ENCODE assay signal across 10 cellular contexts in the genomic region with DNA sequence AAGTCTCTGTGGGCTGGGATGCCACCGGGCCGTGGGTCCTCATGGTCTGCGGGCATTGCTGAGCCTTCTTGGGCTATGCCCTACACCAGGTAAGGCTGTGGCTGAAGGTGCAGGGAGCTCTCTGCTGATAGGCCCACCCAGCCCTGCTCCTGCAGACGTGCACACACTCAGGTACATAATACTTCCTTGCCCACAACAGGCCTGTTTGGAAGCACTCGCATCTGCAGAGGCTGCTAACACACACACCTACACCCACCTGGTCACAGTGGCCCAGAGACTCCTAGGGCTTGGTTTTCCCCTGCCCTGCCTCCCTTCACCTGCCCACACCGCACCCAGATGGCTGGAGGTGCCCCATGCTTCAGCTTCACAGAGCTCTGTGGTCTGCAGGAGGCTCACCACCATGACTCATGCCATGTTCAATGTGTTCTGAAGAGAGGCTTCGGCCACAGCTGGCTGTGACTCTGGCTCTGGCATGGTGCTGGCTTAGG.
DNase-seq lines count a peak whose midpoint lies in the region; ATAC-seq lines count a peak whose summit lies in the region.
"Had no signal": no experiment of that assay in that cellular context is flagged by ENCODE, and none has a peak within 500 bp of the region (broad histone marks: within the 10 kb centered on the region; RNA-seq: fewer than 3 reads in every experiment).

No MANE protein-coding gene starts in this region.

- ATAC-seq in activated naive CD8-positive, alpha-beta T cell treated with anti-CD3 and anti-CD28 coated beads, Interleukin-2, amount 50 U/mL, for 24 hours = peak; percentile 86

- H3K36me3 Mint-ChIP-seq in activated naive CD8-positive, alpha-beta T cell treated with anti-CD3 and anti-CD28 coated beads, Interleukin-2, amount 50 U/mL, for 24 hours (ENCODE audit: low read depth) = no peaks in the 10 kb centered on the region
- H3K36me3 Mint-ChIP-seq: mesothelial cell of epicardium had no signal

- H3K27me3 ChIP-seq in MG63 = no peaks in the 10 kb centered on the region

- peak; percentile 57 for DNase-seq in EL
- peak; percentile 28 for DNase-seq in MG63
- peak; percentile 42 for DNase-seq in activated naive CD8-positive, alpha-beta T cell treated with anti-CD3 and anti-CD28 coated beads, Interleukin-2, amount 50 U/mL, for 24 hours
- peak; percentile 74 for DNase-seq in myocyte (ENCODE audit: low read depth)
- DNase-seq in GM19240 (ENCODE audit: insufficient read length, low spot score) = no peak
- DNase-seq in SW 1271 (lab: John Stamatoyannopoulos, UW) = no peak
- DNase-seq in NCI-H774 (lab: John Stamatoyannopoulos, UW) = no peak
- no peak for DNase-seq in HuH-7 (ENCODE audit: low spot score)

- no peak overlapping the region for H3K27ac Mint-ChIP-seq in activated naive CD8-positive, alpha-beta T cell treated with anti-CD3 and anti-CD28 coated beads, Interleukin-2, amount 50 U/mL, for 24 hours
- H3K27ac Mint-ChIP-seq: mesothelial cell of epicardium had no signal

- no peak overlapping the region for H3K4me3 Mint-ChIP-seq in activated naive CD8-positive, alpha-beta T cell treated with anti-CD3 and anti-CD28 coated beads, Interleukin-2, amount 50 U/mL, for 24 hours
- H3K4me3 Mint-ChIP-seq: mesothelial cell of epicardium had no signal

- no peak overlapping the region for H3K4me3 ChIP-seq in MG63
- H3K4me3 ChIP-seq: SK-N-MC had no signal

- H3K9me3 ChIP-seq in MG63 = no peaks in the 10 kb centered on the region

- no peaks in the 10 kb centered on the region for H3K36me3 ChIP-seq in MG63

- H3K27me3 Mint-ChIP-seq in activated naive CD8-positive, alpha-beta T cell treated with anti-CD3 and anti-CD28 coated beads, Interleukin-2, amount 50 U/mL, for 24 hours = peaks cover 5% of the 10 kb centered on the region

- H3K9me3 Mint-ChIP-seq in activated naive CD8-positive, alpha-beta T cell treated with anti-CD3 and anti-CD28 coated beads, Interleukin-2, amount 50 U/mL, for 24 hours = no peaks in the 10 kb centered on the region
- H3K9me3 Mint-ChIP-seq: mesothelial cell of epicardium had no signal

- H3K4me1 Mint-ChIP-seq in activated naive CD8-positive, alpha-beta T cell treated with anti-CD3 and anti-CD28 coated beads, Interleukin-2, amount 50 U/mL, for 24 hours = peaks cover 13% of the 10 kb centered on the region

Comparison
In these comparisons a context has a peak if more than half of its experiments do, and no peak if none do; other contexts are left out.
1. DNase-seq: peak in EL (single experiment), MG63 (single experiment), activated naive CD8-positive, alpha-beta T cell treated with anti-CD3 and anti-CD28 coated beads, Interleukin-2, amount 50 U/mL, for 24 hours (single experiment) and myocyte (single experiment); none in GM19240 (single experiment), SW 1271 (0 of 2), NCI-H774 (single experiment) and HuH-7 (single experiment).